5 cellular contexts compared by ENCODE assay signal in genomic region chr12:120617193-120617592, GRCh38. TPM values are rescaled to one million over a fixed set of nuclear protein-coding genes. Genes with fewer than 3 reads are reported as not detected.
"Had no signal": no experiment of that assay in that cellular context is flagged by ENCODE, and none has a peak within 500 bp of the region (broad histone marks: within the 10 kb centered on the region; RNA-seq: fewer than 3 reads in every experiment).

No MANE protein-coding gene starts in this region.

RNA-seq across cellular contexts. Expression of gene CABP1, which starts 23.2 kb away (rescaled TPM):
- total RNA-seq: activated naive CD4-positive, alpha-beta T cell treated with anti-CD3 and anti-CD28 coated beads for 36 hours; activated T-helper 1 cell treated with anti-CD3 and anti-CD28 coated beads, Interleukin-12 subunit alpha, Interleukin-12 subunit beta, Interleukin-2, Interleukin-4 antibody, amounts not matched to agents 30 ng/mL and 10 ng/mL and 1 ng/mL, durations not matched to agents 14 hours and 24 hours and 36 hours; bronchial epithelial cell; cardiac muscle cell; chondrocyte had no signal
- polyA plus RNA-seq: cardiac muscle cell had no signal
